Comparison of ENCODE assay signal across 12 cellular contexts in genomic region chr17:68705331-68706166, GRCh38.
A peak's percentile ranks its signal among the peaks of the same experiment; 100 is the strongest.
DNase-seq lines count a peak whose midpoint lies in the region; ATAC-seq and TF ChIP-seq lines count a peak whose summit lies in the region.
"Had no signal": no experiment of that assay in that cellular context is flagged by ENCODE, and none has a peak within 500 bp of the region (broad histone marks: within the 10 kb centered on the region; RNA-seq: fewer than 3 reads in every experiment).

No MANE protein-coding gene starts in this region.

- DNase-seq in heart right ventricle (no peak), Right ventricle myocardium inferior (ENCODE audit: missing footprints) (no peak), RPMI7951 (ENCODE audit: low read depth) (peak; percentile 80), foreskin fibroblast (peak; percentile 79 to 89), erythroblast (lab: John Stamatoyannopoulos, UW) (no peak)
- DNase-seq: activated CD8-positive, alpha-beta T cell treated with anti-CD3 and anti-CD28 coated beads for 36 hours; activated effector memory CD4-positive, alpha-beta T cell treated with Interleukin-2 at 50 U/mL for 16 hours; transverse colon had no signal

- intact Hi-C loops in heart right ventricle (cut with DNase I) (no loop called here), Right ventricle myocardium inferior (cut with DNase I) (no loop called here)

- peaks cover 0 to 19% (median 0%) of the 10 kb centered on the region in 9 donors for H3K4me1 ChIP-seq in heart right ventricle
- peaks cover 2 to 20% (median 8%) of the 10 kb centered on the region in 5 donors for H3K4me1 ChIP-seq in subcutaneous abdominal adipose tissue (ENCODE audit: control insufficient read depth in 5 of 5, insufficient read depth in 5 of 5, low read length in 5 of 5)
- H3K4me1 ChIP-seq: transverse colon had no signal

- H3K9me3 ChIP-seq in heart right ventricle, result no peaks in the 10 kb centered on the region
- no peaks in the 10 kb centered on the region for H3K9me3 ChIP-seq in subcutaneous abdominal adipose tissue (ENCODE audit: control insufficient read depth in 5 of 5, low read length in 5 of 5)
- H3K9me3 ChIP-seq: transverse colon had no signal

- H3K27me3 ChIP-seq in heart right ventricle (no peaks in the 10 kb centered on the region), subcutaneous abdominal adipose tissue (ENCODE audit: control insufficient read depth in 5 of 5, insufficient read depth in 4 of 5, low read length in 5 of 5) (peaks cover 0 to 3% (median 0%) of the 10 kb centered on the region in 5 donors)
- H3K27me3 ChIP-seq: transverse colon had no signal

- TF ChIP-seq CTCF in heart right ventricle (IDR thresholded peaks at IDR 0.05), result no peak
- no peak for TF ChIP-seq CTCF in foreskin fibroblast (IDR thresholded peaks at IDR 0.05; ENCODE audit: low read depth, low read length)

- 71 to 81% methylated on average over 6 of the region's 6 CpGs for WGBS in heart right ventricle, 2 donors

- H3K4me3 ChIP-seq in heart right ventricle (no peak overlapping the region), foreskin fibroblast (ENCODE audit: low read depth in 1 of 2, low read length in 2 of 2) (peak overlapping the region; percentile 11 to 40), subcutaneous abdominal adipose tissue (ENCODE audit: low read depth in 1 of 5, low read length in 5 of 5) (no peak overlapping the region)
- H3K4me3 ChIP-seq: transverse colon had no signal

- H3K36me3 ChIP-seq in heart right ventricle (no peaks in the 10 kb centered on the region), subcutaneous abdominal adipose tissue (ENCODE audit: control insufficient read depth in 5 of 5, insufficient read depth in 5 of 5, low read length in 5 of 5) (no peaks in the 10 kb centered on the region)
- H3K36me3 ChIP-seq: transverse colon had no signal

- H3K27ac ChIP-seq in heart right ventricle (peak overlapping the region in 7 of 10 donors; percentile 17 to 76 (median 46)), subcutaneous abdominal adipose tissue (ENCODE audit: low read depth, low read length) (peak overlapping the region; percentile 4)

- ATAC-seq in heart right ventricle (peak; percentile 33 to 67 (median 50)), Right ventricle myocardium inferior (no peak), HG02970 (IDR thresholded peaks at IDR 0.05; ENCODE audit: low FRiP score, unreplicated experiment) (no peak), HG02840 (IDR thresholded peaks at IDR 0.05; ENCODE audit: low FRiP score, unreplicated experiment) (no peak)
- ATAC-seq: activated CD8-positive, alpha-beta T cell treated with anti-CD3 and anti-CD28 coated beads for 36 hours; Panc1 had no signal

- no peak overlapping the region for H3K9ac ChIP-seq in subcutaneous abdominal adipose tissue (ENCODE audit: low read length in 5 of 5)

- no peak for TF ChIP-seq POLR2A in erythroblast (IDR thresholded peaks at IDR 0.05; ENCODE audit: low read length)

Comparison
In these comparisons a context has a peak if more than half of its experiments do, and no peak if none do; other contexts are left out.
1. ATAC-seq: peak in heart right ventricle (8 of 8); none in Right ventricle myocardium inferior (single experiment), HG02970 (single experiment) and HG02840 (single experiment).
2. DNase-seq: peak in RPMI7951 (single experiment) and foreskin fibroblast (2 of 2); none in heart right ventricle (0 of 2), Right ventricle myocardium inferior (single experiment) and erythroblast (0 of 2).
3. H3K4me3 ChIP-seq: peak in foreskin fibroblast (2 of 2); none in heart right ventricle (0 of 10) and subcutaneous abdominal adipose tissue (0 of 5).